In genomic region chr20:57118107-57118769, GRCh38 we compare ENCODE assay signal across 24 cellular contexts.
"Had no signal": no experiment of that assay in that cellular context is flagged by ENCODE, and none has a peak within 500 bp of the region (broad histone marks: within the 10 kb centered on the region; RNA-seq: fewer than 3 reads in every experiment).

No MANE protein-coding gene starts in this region.

- DNase-seq: effector memory CD4-positive, alpha-beta T cell; heart left ventricle; hippocampal formation; immature natural killer cell; left ventricle myocardium inferior; lower lobe of right lung; natural killer cell; posterior cingulate gyrus; sigmoid colon; stimulated activated CD4-positive, alpha-beta T cell treated with anti-CD3 and anti-CD28 coated beads, Interleukin-2, amount 100 ng/mL, for 24 hours; stimulated activated CD4-positive, alpha-beta T cell treated with anti-CD3 and anti-CD28 coated beads, Interleukin-4, amount 100 ng/mL, for 4 hours; stimulated activated naive B cell treated with anti-CD40 and anti-IgM and Interleukin-4, amounts not matched to agents 10 μg/mL and 1 μg/mL and 100 μg/mL, for 72 hours; stomach; substantia nigra; transverse colon had no signal

- ATAC-seq: esophagus mucosa; heart left ventricle; lower lobe of right lung; natural killer cell; stimulated activated naive B cell treated with anti-CD40 and anti-IgM and Interleukin-4, amounts not matched to agents 10 μg/mL and 1 μg/mL and 100 μg/mL, for 72 hours had no signal

- H3K4me1 Mint-ChIP-seq: immature natural killer cell; memory B cell; natural killer cell; stimulated activated naive B cell treated with anti-CD40 and anti-IgM and Interleukin-4, amounts not matched to agents 10 μg/mL and 1 μg/mL and 100 μg/mL, for 72 hours had no signal

- H3K27me3 ChIP-seq: sigmoid colon, transverse colon had no signal

- H3K4me3 ChIP-seq: heart left ventricle, left ventricle myocardium inferior, lower lobe of right lung, sigmoid colon, skin epidermis, stomach, thoracic aorta, transverse colon had no signal

- H3K4me1 ChIP-seq: heart left ventricle, left ventricle myocardium inferior, lower lobe of right lung, sigmoid colon, stomach, transverse colon had no signal

- FAIRE-seq: endometrium, frontal cortex, keratinocyte had no signal

- H3K4me3 Mint-ChIP-seq: immature natural killer cell; memory B cell; mesothelial cell of epicardium; natural killer cell; neural crest cell; stimulated activated naive B cell treated with anti-CD40 and anti-IgM and Interleukin-4, amounts not matched to agents 10 μg/mL and 1 μg/mL and 100 μg/mL, for 72 hours had no signal

- H3K9me3 ChIP-seq: left ventricle myocardium inferior, lower lobe of right lung, sigmoid colon, stomach, thoracic aorta, transverse colon had no signal

- H3K36me3 Mint-ChIP-seq: immature natural killer cell; memory B cell; mesothelial cell of epicardium; natural killer cell; stimulated activated naive B cell treated with anti-CD40 and anti-IgM and Interleukin-4, amounts not matched to agents 10 μg/mL and 1 μg/mL and 100 μg/mL, for 72 hours had no signal

- H3K9me3 Mint-ChIP-seq: immature natural killer cell, mesothelial cell of epicardium, natural killer cell had no signal

- H3K27ac Mint-ChIP-seq: immature natural killer cell; memory B cell; mesothelial cell of epicardium; natural killer cell; stimulated activated naive B cell treated with anti-CD40 and anti-IgM and Interleukin-4, amounts not matched to agents 10 μg/mL and 1 μg/mL and 100 μg/mL, for 72 hours had no signal

- H3K36me3 ChIP-seq: heart left ventricle, left ventricle myocardium inferior, lower lobe of right lung, sigmoid colon, stomach, thoracic aorta, transverse colon had no signal

- H3K27ac ChIP-seq: heart left ventricle, left ventricle myocardium inferior, lower lobe of right lung, sigmoid colon, skin epidermis, stomach, thoracic aorta, transverse colon had no signal
